In genomic region chr1:234960722-234961467, GRCh38 we compare ENCODE assay signal across 1 cellular context.
A peak's percentile ranks its signal among the peaks of the same experiment; 100 is the strongest.
TF ChIP-seq lines count a peak whose summit lies in the region.

No MANE protein-coding gene starts in this region.

TF ChIP-seq in HepG2, 621 proteins besides CTCF, POLR2A, EP300 and RAD21 (continued from another document and continues in another):
- TF ChIP-seq THAP9 (CRISPR knock-in tag; IDR thresholded peaks at IDR 0.05; ENCODE audit: borderline replicate concordance), result no peak
- no peak for TF ChIP-seq REST (IDR thresholded peaks at IDR 0.05; ENCODE audit: borderline replicate concordance in 1 of 2, low read depth in 1 of 2, low read length in 2 of 2)
- TF ChIP-seq SMARCE1 (IDR thresholded peaks at IDR 0.05; ENCODE audit: borderline replicate concordance), result no peak
- TF ChIP-seq ZNF780A (CRISPR knock-in tag; IDR thresholded peaks at IDR 0.05), result 0 out of 2 replicates have a peak, but pooled peaks have one; percentile 56
- peak; percentile 67; the same call in 1 of the 2 replicates for TF ChIP-seq KDM6A (CRISPR knock-in tag; IDR thresholded peaks at IDR 0.05; ENCODE audit: low read depth)
- TF ChIP-seq MAFK (conservative IDR thresholded peaks at IDR 0.05 in 1 of 2, IDR thresholded peaks at IDR 0.05 in 1 of 2; ENCODE audit: low read length in 2 of 2), result no peak
- TF ChIP-seq ZC3H13 (CRISPR knock-in tag; IDR thresholded peaks at IDR 0.05), result peak; percentile 65
- peak; percentile 90 for TF ChIP-seq TCF7 (IDR thresholded peaks at IDR 0.05; ENCODE audit: low read depth)
- peak; percentile 68; the same call in 1 of the 2 replicates for TF ChIP-seq ZNF792 (CRISPR knock-in tag; IDR thresholded peaks at IDR 0.05)
- TF ChIP-seq ZNF264 (CRISPR knock-in tag; IDR thresholded peaks at IDR 0.05), result peak; percentile 37; the same call in 1 of the 2 replicates
- TF ChIP-seq ZNF652 (CRISPR knock-in tag; IDR thresholded peaks at IDR 0.05; ENCODE audit: borderline replicate concordance, low read depth), result no peak; the same call in 1 of the 2 replicates
- TF ChIP-seq ARNTL (CRISPR knock-in tag; IDR thresholded peaks at IDR 0.05), result peak; percentile 87; the same call in 1 of the 2 replicates
- peak; percentile 99 for TF ChIP-seq ZBTB20 (CRISPR knock-in tag; IDR thresholded peaks at IDR 0.05; ENCODE audit: borderline replicate concordance, low read depth)
- TF ChIP-seq ZNF234 (CRISPR knock-in tag; conservative IDR thresholded peaks at IDR 0.05), result no peak
- TF ChIP-seq ASH2L (IDR thresholded peaks at IDR 0.05; ENCODE audit: insufficient read length, low read depth, low read length), result peak; percentile 61
- 0 out of 2 replicates have a peak, but pooled peaks have one; percentile 48 for TF ChIP-seq DMAP1 (CRISPR knock-in tag; IDR thresholded peaks at IDR 0.05)
- no peak for TF ChIP-seq SAFB2 (CRISPR knock-in tag; IDR thresholded peaks at IDR 0.05; ENCODE audit: borderline replicate concordance, low read depth)
- TF ChIP-seq HNRNPLL (IDR thresholded peaks at IDR 0.05; ENCODE audit: low read depth, low read length, poor library complexity, severe bottlenecking), result peak; percentile 45
- no peak for TF ChIP-seq RBAK (CRISPR knock-in tag; IDR thresholded peaks at IDR 0.05)
- no peak for TF ChIP-seq ZNF180 (CRISPR knock-in tag; IDR thresholded peaks at IDR 0.05; ENCODE audit: borderline replicate concordance, low read depth)
- TF ChIP-seq MIXL1 (CRISPR knock-in tag; IDR thresholded peaks at IDR 0.05), result peak; percentile 84
- no peak for TF ChIP-seq PLRG1 (conservative IDR thresholded peaks at IDR 0.05)
- TF ChIP-seq NR2F1 (CRISPR knock-in tag; IDR thresholded peaks at IDR 0.05), result peak; percentile 27 to 38; a peak in 1 of 4 replicates
- no peak for TF ChIP-seq ZBTB1 (CRISPR knock-in tag; IDR thresholded peaks at IDR 0.05; ENCODE audit: borderline replicate concordance)
- peak; percentile 33; the same call in 1 of the 2 replicates for TF ChIP-seq ZFP1 (CRISPR knock-in tag; IDR thresholded peaks at IDR 0.05)
- TF ChIP-seq DDIT3 (CRISPR knock-in tag; IDR thresholded peaks at IDR 0.05), result no peak
- TF ChIP-seq RAD51 (IDR thresholded peaks at IDR 0.05; ENCODE audit: borderline replicate concordance), result no peak
- TF ChIP-seq RBM39 (IDR thresholded peaks at IDR 0.05; ENCODE audit: low read depth, low read length, poor library complexity, severe bottlenecking), result peak; percentile 62
- peak; percentile 97 for TF ChIP-seq SOX5 (CRISPR knock-in tag; IDR thresholded peaks at IDR 0.05; ENCODE audit: borderline replicate concordance)
- no peak for TF ChIP-seq ZFAT (CRISPR knock-in tag; conservative IDR thresholded peaks at IDR 0.05)
- TF ChIP-seq ZGPAT (CRISPR knock-in tag; IDR thresholded peaks at IDR 0.05), result peak; percentile 90
- TF ChIP-seq ZNF549 (CRISPR knock-in tag; IDR thresholded peaks at IDR 0.05), result no peak
- TF ChIP-seq MXD3 (CRISPR knock-in tag; IDR thresholded peaks at IDR 0.05), result peak; percentile 36; the same call in 1 of the 2 replicates
- TF ChIP-seq ZNF468 (CRISPR knock-in tag; IDR thresholded peaks at IDR 0.05), result no peak
- TF ChIP-seq PRMT3 (CRISPR knock-in tag; IDR thresholded peaks at IDR 0.05; ENCODE audit: borderline replicate concordance, low read depth), result no peak
- TF ChIP-seq IKZF1 (IDR thresholded peaks at IDR 0.05), result no peak
- no peak for TF ChIP-seq ZNF589 (CRISPR knock-in tag; conservative IDR thresholded peaks at IDR 0.05)
- TF ChIP-seq ZFP36 (IDR thresholded peaks at IDR 0.05; ENCODE audit: borderline replicate concordance, low read depth, low read length, partially characterized antibody), result no peak
- no peak for TF ChIP-seq ZNF557 (CRISPR knock-in tag; IDR thresholded peaks at IDR 0.05)
- TF ChIP-seq TFAP4 (IDR thresholded peaks at IDR 0.05; ENCODE audit: borderline replicate concordance, low read depth), result peak; percentile 89
- TF ChIP-seq KDM1A (CRISPR knock-in tag; IDR thresholded peaks at IDR 0.05), result no peak
- TF ChIP-seq ZNF562 (CRISPR knock-in tag; IDR thresholded peaks at IDR 0.05; ENCODE audit: borderline replicate concordance), result no peak
- TF ChIP-seq ZNF556 (CRISPR knock-in tag; IDR thresholded peaks at IDR 0.05; ENCODE audit: borderline replicate concordance), result 0 out of 2 replicates have a peak, but pooled peaks have one; percentile 42
- no peak for TF ChIP-seq USF2 (IDR thresholded peaks at IDR 0.05; ENCODE audit: low read depth, low read length)
- TF ChIP-seq USF2 (CRISPR knock-in tag; IDR thresholded peaks at IDR 0.05; ENCODE audit: borderline replicate concordance), result no peak; the same call in 1 of the 2 replicates
- peak; percentile 94 for TF ChIP-seq FOXP4 (CRISPR knock-in tag; IDR thresholded peaks at IDR 0.05)
- TF ChIP-seq KLF16 (CRISPR knock-in tag; IDR thresholded peaks at IDR 0.05), result peak in 1 of 2 experiments; percentile 60; a peak in 1 of 4 replicates
- no peak for TF ChIP-seq ZFP36L2 (CRISPR knock-in tag; IDR thresholded peaks at IDR 0.05)
- peak; percentile 61 for TF ChIP-seq ZNF629 (CRISPR knock-in tag; conservative IDR thresholded peaks at IDR 0.05)
- peak; percentile 94; the same call in 1 of the 2 replicates for TF ChIP-seq MTA1 (CRISPR knock-in tag; IDR thresholded peaks at IDR 0.05; ENCODE audit: borderline replicate concordance)
- TF ChIP-seq PRDM4 (CRISPR knock-in tag; IDR thresholded peaks at IDR 0.05; ENCODE audit: borderline replicate concordance), result no peak
- peak; percentile 91 for TF ChIP-seq PITX1 (CRISPR knock-in tag; IDR thresholded peaks at IDR 0.05)
- TF ChIP-seq DPF2 (CRISPR knock-in tag; IDR thresholded peaks at IDR 0.05; ENCODE audit: borderline replicate concordance, low read depth), result peak; percentile 82
- TF ChIP-seq EHMT2 (IDR thresholded peaks at IDR 0.05; ENCODE audit: borderline replicate concordance, low read depth, low read length), result peak; percentile 23; the same call in 1 of the 2 replicates
- no peak for TF ChIP-seq ZNF75D (CRISPR knock-in tag; IDR thresholded peaks at IDR 0.05; ENCODE audit: borderline replicate concordance)
